18 cellular contexts compared by ENCODE assay signal in genomic region chr5:160894-161540, GRCh38. TPM values are rescaled to one million over a fixed set of nuclear protein-coding genes. Genes with fewer than 3 reads are reported as not detected.
"Had no signal": no experiment of that assay in that cellular context is flagged by ENCODE, and none has a peak within 500 bp of the region (broad histone marks: within the 10 kb centered on the region; RNA-seq: fewer than 3 reads in every experiment).

No MANE protein-coding gene starts in this region.

- H3K27me3 ChIP-seq: testis had no signal

- H3K4me1 Mint-ChIP-seq: activated CD8-positive, alpha-beta memory T cell treated with anti-CD3 and anti-CD28 coated beads, Interleukin-2, amount 10 ng/mL, durations not matched to agents 7 days and 5 days had no signal

- H3K27ac ChIP-seq: testis had no signal

- H3K9me3 ChIP-seq: testis had no signal

- H3K36me3 Mint-ChIP-seq: activated CD8-positive, alpha-beta memory T cell treated with anti-CD3 and anti-CD28 coated beads, Interleukin-2, amount 10 ng/mL, durations not matched to agents 7 days and 5 days; naive thymus-derived CD8-positive, alpha-beta T cell had no signal

- H3K4me3 ChIP-seq: testis had no signal

- DNase-seq: activated CD4-positive, alpha-beta T cell treated with anti-CD3 and anti-CD28 coated beads, Interleukin-2, amount 50 U/mL, for 48 hours; activated CD8-positive, alpha-beta memory T cell treated with anti-CD3 and anti-CD28 coated beads, Interleukin-2, amount 10 ng/mL, durations not matched to agents 7 days and 5 days; activated naive CD4-positive, alpha-beta T cell treated with Interleukin-2 at 50 U/mL for 16 hours; central memory CD4-positive, alpha-beta T cell; effector memory CD8-positive, alpha-beta T cell; hippocampal formation; kidney glomerular epithelial cell; naive thymus-derived CD8-positive, alpha-beta T cell; stimulated activated CD4-positive, alpha-beta T cell treated with anti-CD3 and anti-CD28 coated beads, Interleukin-4, amount 100 ng/mL, for 24 hours had no signal

- H3K27me3 Mint-ChIP-seq: activated CD8-positive, alpha-beta memory T cell treated with anti-CD3 and anti-CD28 coated beads, Interleukin-2, amount 10 ng/mL, durations not matched to agents 7 days and 5 days had no signal

- H3K27ac Mint-ChIP-seq: activated CD8-positive, alpha-beta memory T cell treated with anti-CD3 and anti-CD28 coated beads, Interleukin-2, amount 10 ng/mL, durations not matched to agents 7 days and 5 days; dendritic cell treated with granulocyte-macrophage colony-stimulating factor and Interleukin-4, amounts not matched to agents 40 ng/mL and 50 ng/mL, for 4 days; effector memory CD8-positive, alpha-beta T cell; stimulated activated naive CD8-positive, alpha-beta T cell treated with anti-CD3 and anti-CD28 coated beads, Interleukin-15, Interleukin-2, amounts not matched to agents 100 ng/mL and 50 ng/mL, for 24 hours; T-helper 2 cell treated with Interferon-gamma antibody and Interleukin-4, amounts not matched to agents 5 μg/mL and 100 μg/mL, for 36 hours had no signal

- H3K4me3 Mint-ChIP-seq: activated CD8-positive, alpha-beta memory T cell treated with anti-CD3 and anti-CD28 coated beads, Interleukin-2, amount 10 ng/mL, durations not matched to agents 7 days and 5 days; dendritic cell treated with granulocyte-macrophage colony-stimulating factor and Interleukin-4, amounts not matched to agents 40 ng/mL and 50 ng/mL, for 4 days; effector memory CD8-positive, alpha-beta T cell; naive thymus-derived CD8-positive, alpha-beta T cell; stimulated activated naive CD8-positive, alpha-beta T cell treated with anti-CD3 and anti-CD28 coated beads, Interleukin-15, Interleukin-2, amounts not matched to agents 100 ng/mL and 50 ng/mL, for 24 hours; T-helper 2 cell treated with Interferon-gamma antibody and Interleukin-4, amounts not matched to agents 5 μg/mL and 100 μg/mL, for 36 hours had no signal

- ATAC-seq: activated CD4-positive, CD25-positive, alpha-beta regulatory T cell treated with anti-CD3 and anti-CD28 coated beads, Interleukin-2, amount 50 U/mL, for 24 hours; activated CD8-positive, alpha-beta memory T cell treated with anti-CD3 and anti-CD28 coated beads, Interleukin-2, amount 10 ng/mL, durations not matched to agents 7 days and 5 days; effector memory CD8-positive, alpha-beta T cell; naive thymus-derived CD8-positive, alpha-beta T cell had no signal

- FAIRE-seq: urothelium cell line had no signal

- H3K4me1 ChIP-seq: testis had no signal

- H3K9me3 Mint-ChIP-seq: dendritic cell treated with granulocyte-macrophage colony-stimulating factor and Interleukin-4, amounts not matched to agents 40 ng/mL and 50 ng/mL, for 4 days; effector memory CD8-positive, alpha-beta T cell; naive thymus-derived CD8-positive, alpha-beta T cell; T-helper 2 cell treated with Interferon-gamma antibody and Interleukin-4, amounts not matched to agents 5 μg/mL and 100 μg/mL, for 36 hours had no signal

RNA-seq across cellular contexts. Expression of gene LRRC14B, which starts 30.3 kb away (rescaled TPM):
- total RNA-seq: activated CD8-positive, alpha-beta memory T cell treated with anti-CD3 and anti-CD28 coated beads, Interleukin-2, amount 10 ng/mL, durations not matched to agents 7 days and 5 days; epithelial cell of proximal tubule; lower leg skin; naive thymus-derived CD8-positive, alpha-beta T cell; omental fat pad had no signal
